Comparison of ENCODE assay signal across 2 cellular contexts in genomic region chrX:31301203-31301602, GRCh38.
TF ChIP-seq lines count a peak whose summit lies in the region.

No MANE protein-coding gene starts in this region.

TF ChIP-seq in HepG2, 621 proteins besides CTCF, POLR2A, EP300 and RAD21 (continued from another document and continues in another):
- TF ChIP-seq MYPOP (CRISPR knock-in tag; IDR thresholded peaks at IDR 0.05) = no peak
- TF ChIP-seq DZIP1 (CRISPR knock-in tag; IDR thresholded peaks at IDR 0.05) = no peak
- no peak for TF ChIP-seq ATF2 (CRISPR knock-in tag; IDR thresholded peaks at IDR 0.05)
- no peak for TF ChIP-seq PRPF4 (IDR thresholded peaks at IDR 0.05; ENCODE audit: low read depth, low read length, poor library complexity, severe bottlenecking)
- no peak for TF ChIP-seq GRHL1 (CRISPR knock-in tag; conservative IDR thresholded peaks at IDR 0.05)

TF ChIP-seq in HEK293, 187 proteins besides CTCF, POLR2A, EP300 and RAD21 (continued from another document):
- TF ChIP-seq PRDM6 (tag by site-specific recombination; IDR thresholded peaks at IDR 0.05) (no peak), TRIM28 (IDR thresholded peaks at IDR 0.05; ENCODE audit: borderline replicate concordance, low read length) (peak; percentile 68; the same call in 1 of the 2 replicates), SETDB1 (IDR thresholded peaks at IDR 0.05; ENCODE audit: insufficient read length, low read length) (peak; percentile 54)
TF ChIP-seq in HEK293: peak in this region for 2.
